Comparison of ENCODE assay signal across 9 cellular contexts in genomic region chr12:6199211-6199530, GRCh38. TPM values are rescaled to one million over a fixed set of nuclear protein-coding genes. Genes with fewer than 3 reads are reported as not detected.
DNase-seq lines count a peak whose midpoint lies in the region; ATAC-seq, FAIRE-seq and TF ChIP-seq lines count a peak whose summit lies in the region.
"Had no signal": no experiment of that assay in that cellular context is flagged by ENCODE, and none has a peak within 500 bp of the region (broad histone marks: within the 10 kb centered on the region; RNA-seq: fewer than 3 reads in every experiment).

No MANE protein-coding gene starts in this region.

- H3K9ac ChIP-seq in H1 (replicated peaks in 1 of 4; ENCODE audit: extremely low read depth in 1 of 4, low read depth in 3 of 4, low read length in 3 of 4): no peak overlapping the region

- no peak overlapping the region for H3K56ac ChIP-seq in H1 (replicated peaks; ENCODE audit: insufficient read length, low read depth, low read length)

- H4K5ac ChIP-seq in H1 (ENCODE audit: insufficient read length, low read depth, low read length): no peak overlapping the region

- peaks cover 43% of the 10 kb centered on the region for H3K27me3 Mint-ChIP-seq in stimulated activated naive CD8-positive, alpha-beta T cell treated with anti-CD3 and anti-CD28 coated beads, Interleukin-15, Interleukin-2, amounts not matched to agents 100 ng/mL and 50 ng/mL, for 24 hours
- H3K27me3 Mint-ChIP-seq in neural crest cell (ENCODE audit: low read depth): peaks cover 71% of the 10 kb centered on the region

- TF ChIP-seq RAD21 in H1 (IDR thresholded peaks at IDR 0.05 in 1 of 2, conservative IDR thresholded peaks at IDR 0.05 in 1 of 2; ENCODE audit: low read depth in 2 of 2, low read length in 2 of 2): no peak

- H3K79me2 ChIP-seq in H1 (ENCODE audit: control insufficient read depth in 1 of 2, insufficient read depth in 2 of 2, low read length in 2 of 2): peaks cover 7 to 30% of the 10 kb centered on the region in 2 experiments; a peak in 3 of 4 replicates

- H3K9me3 Mint-ChIP-seq in stimulated activated naive CD8-positive, alpha-beta T cell treated with anti-CD3 and anti-CD28 coated beads, Interleukin-15, Interleukin-2, amounts not matched to agents 100 ng/mL and 50 ng/mL, for 24 hours: no peaks in the 10 kb centered on the region
- H3K9me3 Mint-ChIP-seq in neural crest cell: no peaks in the 10 kb centered on the region

- H3K4me3 Mint-ChIP-seq in stimulated activated naive CD8-positive, alpha-beta T cell treated with anti-CD3 and anti-CD28 coated beads, Interleukin-15, Interleukin-2, amounts not matched to agents 100 ng/mL and 50 ng/mL, for 24 hours: peak overlapping the region; percentile 53
- H3K4me3 Mint-ChIP-seq in neural crest cell: peak overlapping the region; percentile 83

- H4K91ac ChIP-seq in H1 (replicated peaks; ENCODE audit: insufficient read length, low read length): no peak overlapping the region

- H3K4ac ChIP-seq in H1 (replicated peaks; ENCODE audit: insufficient read length, low read depth, low read length): no peak overlapping the region

- peaks cover 14% of the 10 kb centered on the region; the same call in 1 of the 2 replicates for H3K79me1 ChIP-seq in H1 (ENCODE audit: low read depth, low read length)

- H3K4me2 ChIP-seq in H1 (ENCODE audit: insufficient read depth in 1 of 2, low read depth in 2 of 2, low read length in 2 of 2): peak overlapping the region; percentile 92 to 96

- H2BK20ac ChIP-seq in H1 (ENCODE audit: low read length): no peak overlapping the region

- no peaks in the 10 kb centered on the region for H3K36me3 Mint-ChIP-seq in stimulated activated naive CD8-positive, alpha-beta T cell treated with anti-CD3 and anti-CD28 coated beads, Interleukin-15, Interleukin-2, amounts not matched to agents 100 ng/mL and 50 ng/mL, for 24 hours (ENCODE audit: low read depth)
- H3K36me3 Mint-ChIP-seq in neural crest cell (ENCODE audit: low read depth): no peaks in the 10 kb centered on the region

- H3K23me2 ChIP-seq in H1 (ENCODE audit: low read depth, low read length): peaks cover 12% of the 10 kb centered on the region; the same call in 1 of the 2 replicates

- no peaks in the 10 kb centered on the region for H3K9me3 ChIP-seq in H1 (ENCODE audit: insufficient read depth in 2 of 2, low read depth in 1 of 2, low read length in 1 of 2)

- no peak overlapping the region for H3K14ac ChIP-seq in H1 (ENCODE audit: insufficient read length)

- TF ChIP-seq POLR2A in H1 (IDR thresholded peaks at IDR 0.05; ENCODE audit: control extremely low read depth in 1 of 2, low read depth in 2 of 2, low read length in 2 of 2) (no peak), H54 (IDR thresholded peaks at IDR 0.05; ENCODE audit: low read depth, low read length) (no peak)

- peak overlapping the region; percentile 38; the same call in 1 of the 2 replicates for H2BK5ac ChIP-seq in H1 (ENCODE audit: low read depth, low read length)

- POLR2A ChIA-PET in H1 (lab: Charles Lee; ENCODE audit: partially characterized antibody): interaction anchor here (0.7 to 11.6 kb wide), 7 partner anchors 14 to 79 kb away, joined by 3 to 203 read pairs (median 11); no protein-coding TSS in a partner anchor

- peaks cover 7 to 45% (median 27%) of the 10 kb centered on the region in 4 experiments for H3K4me1 ChIP-seq in H1 (replicated peaks in 1 of 4; ENCODE audit: control insufficient read depth in 3 of 4, insufficient read depth in 4 of 4, low read length in 3 of 4)

- no peak for DNase-seq in stimulated activated naive CD8-positive, alpha-beta T cell treated with anti-CD3 and anti-CD28 coated beads, Interleukin-15, Interleukin-2, amounts not matched to agents 100 U/mL and 50 U/mL, for 24 hours
- DNase-seq in H1 (ENCODE audit: low read depth in 1 of 2, low spot score in 2 of 2) (no peak), neural crest cell (ENCODE audit: low read depth, low spot score) (no peak), midbrain (lab: John Stamatoyannopoulos, UW) (no peak), GM19240 (ENCODE audit: insufficient read length, low spot score) (no peak), H54 (ENCODE audit: insufficient read length, low spot score) (no peak)

- TF ChIP-seq CTCF in H1 (IDR thresholded peaks at IDR 0.05; ENCODE audit: control extremely low read depth in 1 of 3, insufficient read depth in 1 of 3, low read depth in 1 of 3, low read length in 3 of 3) (no peak), neural crest cell (conservative IDR thresholded peaks at IDR 0.05) (no peak)

- no peak overlapping the region for H3K27ac ChIP-seq in H1 (ENCODE audit: low read depth, low read length)

- CTCF ChIA-PET in H1 (lab: Charles Lee; ENCODE audit: partially characterized antibody): interaction anchor here (0.7 to 26.9 kb wide), 8 partner anchors 20 to 211 kb away, joined by 3 to 433 read pairs (median 27); no protein-coding TSS in a partner anchor

- peak overlapping the region; percentile 94 for H3K18ac ChIP-seq in H1 (ENCODE audit: extremely low read depth, low read length)

- FAIRE-seq in H1 (lab: Jason Lieb, UNC) (no peak), H54 (lab: Jason Lieb, UNC) (no peak)
- FAIRE-seq: GM18507 had no signal

- H3K4me1 Mint-ChIP-seq in stimulated activated naive CD8-positive, alpha-beta T cell treated with anti-CD3 and anti-CD28 coated beads, Interleukin-15, Interleukin-2, amounts not matched to agents 100 ng/mL and 50 ng/mL, for 24 hours (ENCODE audit: low read depth): peaks cover 29% of the 10 kb centered on the region
- H3K4me1 Mint-ChIP-seq in neural crest cell: peaks cover 25% of the 10 kb centered on the region

- H2AK5ac ChIP-seq in H1 (ENCODE audit: low read depth, low read length): no peak overlapping the region

- peaks cover 0 to 10% (median 6%) of the 10 kb centered on the region in 4 experiments; a peak in 3 of 7 replicates for H3K27me3 ChIP-seq in H1 (replicated peaks in 1 of 4; ENCODE audit: control insufficient read depth in 3 of 4, extremely low read depth in 1 of 4, insufficient read depth in 3 of 4, low read length in 3 of 4)

- ATAC-seq in stimulated activated naive CD8-positive, alpha-beta T cell treated with anti-CD3 and anti-CD28 coated beads, Interleukin-15, Interleukin-2, amounts not matched to agents 100 U/mL and 50 U/mL, for 24 hours: no peak
- ATAC-seq in HG03139 (IDR thresholded peaks at IDR 0.05; ENCODE audit: unreplicated experiment): no peak

- WGBS in H1 (ENCODE audit: extremely low coverage in 1 of 2, insufficient coverage in 1 of 2, insufficient read length in 1 of 2, insufficient replicate concordance in 2 of 2, low coverage in 1 of 2, low lambda C conversion rate in 2 of 2, missing lambda C conversion rate in 1 of 2), 2 experiments: 26% methylated on average over 9 of the region's 9 CpGs; no CpG with 5 or more reads in 1 of the 2 experiments

- no peak overlapping the region for H2AFZ ChIP-seq in H1 (ENCODE audit: low read length)

- H4K8ac ChIP-seq in H1 (ENCODE audit: extremely low read depth, insufficient read depth, low read length): no peak overlapping the region

- H2BK15ac ChIP-seq in H1 (ENCODE audit: low read length): no peak overlapping the region

- no peak overlapping the region for H3K23ac ChIP-seq in H1 (ENCODE audit: insufficient read length)

- H3K4me3 ChIP-seq in H1 (ENCODE audit: extremely low read depth in 1 of 4, insufficient read depth in 2 of 4, low read depth in 3 of 4, low read length in 4 of 4): peak overlapping the region in 3 of 4 experiments; percentile 53 to 65 (median 65); a peak in 2 of 8 replicates

- TF ChIP-seq EP300 in H1 (IDR thresholded peaks at IDR 0.05; ENCODE audit: borderline replicate concordance in 1 of 2, low read depth in 2 of 2, low read length in 2 of 2): no peak

- H2BK12ac ChIP-seq in H1 (ENCODE audit: low read depth, low read length): no peak overlapping the region

- peaks cover 0 to 2% of the 10 kb centered on the region in 2 experiments for H4K20me1 ChIP-seq in H1 (replicated peaks in 1 of 2; ENCODE audit: control insufficient read depth in 1 of 2, insufficient read depth in 2 of 2, low read length in 2 of 2)

- no peak overlapping the region for H2BK120ac ChIP-seq in H1 (replicated peaks; ENCODE audit: low read depth, low read length)

- no peak overlapping the region for H3K27ac Mint-ChIP-seq in stimulated activated naive CD8-positive, alpha-beta T cell treated with anti-CD3 and anti-CD28 coated beads, Interleukin-15, Interleukin-2, amounts not matched to agents 100 ng/mL and 50 ng/mL, for 24 hours
- no peak overlapping the region for H3K27ac Mint-ChIP-seq in neural crest cell (ENCODE audit: unreplicated experiment)

- no peaks in the 10 kb centered on the region for H3K36me3 ChIP-seq in H1 (ENCODE audit: control insufficient read depth in 2 of 4, insufficient read depth in 4 of 4, low read length in 3 of 4)

TF ChIP-seq in H1, 55 proteins besides CTCF, POLR2A, EP300 and RAD21 (continues in another document):
- TF ChIP-seq KDM4A (IDR thresholded peaks at IDR 0.05; ENCODE audit: low read depth, low read length, severe bottlenecking) (no peak), SIN3A (conservative IDR thresholded peaks at IDR 0.05 in 1 of 2, IDR thresholded peaks at IDR 0.05 in 1 of 2; ENCODE audit: low read depth in 1 of 2, low read length in 2 of 2) (no peak), CEBPB (IDR thresholded peaks at IDR 0.05; ENCODE audit: low read depth, low read length) (no peak), MAFK (IDR thresholded peaks at IDR 0.05; ENCODE audit: low read depth, low read length) (no peak), SIX5 (IDR thresholded peaks at IDR 0.05; ENCODE audit: low read depth, low read length) (no peak), MAX (IDR thresholded peaks at IDR 0.05) (no peak), JUND (IDR thresholded peaks at IDR 0.05; ENCODE audit: low read length) (no peak), KDM5A (IDR thresholded peaks at IDR 0.05; ENCODE audit: low read length) (no peak), EGR1 (IDR thresholded peaks at IDR 0.05; ENCODE audit: borderline replicate concordance, low read depth, low read length) (no peak), EZH2 (IDR thresholded peaks at IDR 0.05; ENCODE audit: low read depth, low read length, severe bottlenecking) (no peak), SUZ12 (IDR thresholded peaks at IDR 0.05; ENCODE audit: low read length) (no peak)

RNA-seq across cellular contexts. Expression of gene CD9, which starts 1.0 kb away (rescaled TPM):
- total RNA-seq in H1 (2021; fragmentation: NEBNext Ultra II Directional; extraction: Animal tissue kit (Norgen Biotek cat#: 25700)): 164 and 168 TPM in 2 replicates
- 173 and 319 TPM in 2 replicates for polyA plus RNA-seq in H1 (2011; rRNA removed)
- polyA plus RNA-seq in H1 (2011; cell fraction: cytosol; rRNA removed): 270 TPM
- 124 TPM for polyA plus RNA-seq in H1 (2011; cell fraction: nucleus; rRNA removed)
- 202 to 227 TPM (median 219 TPM) in 4 replicates for polyA plus RNA-seq in H1 (2012, experiment 1 of 2)
- 250 TPM for polyA plus RNA-seq in H1 (2012, experiment 2 of 2)
- 461 TPM for polyA plus RNA-seq in H1 (2013, experiment 1 of 2)
- 438 TPM for polyA plus RNA-seq in H1 (2013, experiment 2 of 2)
- polyA minus RNA-seq in H1 (2011; rRNA and poly(A)+ RNA removed): 187 and 223 TPM in 2 replicates
- 121 TPM for polyA minus RNA-seq in H1 (2011; cell fraction: cytosol; rRNA and poly(A)+ RNA removed)
- 81.6 TPM for polyA minus RNA-seq in H1 (2011; cell fraction: nucleus; rRNA and poly(A)+ RNA removed)
- total RNA-seq in neural crest cell: 1.8 and 2.1 TPM in 2 replicates

Comparison
In these comparisons a context has a peak if more than half of its experiments do, and no peak if none do; other contexts are left out.
1. RNA of gene CD9, which starts 1.0 kb away (total RNA-seq): 164 to 168 TPM in H1; 1.8 to 2.1 TPM in neural crest cell; every median in the first group is over 10 times any median in the second.